In the genomic region with DNA sequence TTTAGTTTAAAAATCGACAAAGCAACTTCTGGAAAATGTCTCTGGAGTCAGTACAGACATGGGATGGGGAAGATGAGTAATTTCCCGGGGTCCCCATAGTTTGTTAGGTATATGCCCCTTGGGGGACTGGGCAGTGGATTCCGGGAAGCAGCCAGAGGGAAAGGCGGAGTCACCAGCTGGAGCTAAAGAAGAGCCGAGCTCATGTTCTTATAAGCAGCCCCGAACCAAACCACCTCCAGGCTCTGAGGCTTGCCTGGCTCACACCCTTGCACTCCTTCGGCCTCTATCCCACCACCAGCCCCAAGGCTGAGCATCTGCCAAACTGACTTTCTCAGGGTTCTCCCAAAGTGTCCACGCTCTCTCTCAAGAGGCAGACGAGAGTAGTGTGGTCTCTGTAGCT, we compare ENCODE assay signal across 33 cellular contexts.
"Had no signal": no experiment of that assay in that cellular context is flagged by ENCODE, and none has a peak within 500 bp of the region (broad histone marks: within the 10 kb centered on the region; RNA-seq: fewer than 3 reads in every experiment).

No MANE protein-coding gene starts in this region.

- H3K4me3 ChIP-seq: MG63 had no signal

- H3K4me2 ChIP-seq: KMS-11 had no signal

- H3K9me3 ChIP-seq: MG63 had no signal

- H3K9ac ChIP-seq: KMS-11 had no signal

- H3K27me3 ChIP-seq: MG63 had no signal

- H3K36me3 ChIP-seq: MG63 had no signal

- H3K27ac ChIP-seq: KMS-11 had no signal

- DNase-seq: Karpas-422, Kasumi-1, MG63, MM.1S, MV-4-11, NCI-H1092, NCI-H1092 treated with DMSO at 0.1 percent for 48 hours, NCI-H1105, NCI-H1105 treated with DMSO at 0.1 percent for 48 hours, NCI-H1417, NCI-H1417 treated with DMSO at 0.1 percent for 48 hours, NCI-H1436, NCI-H1436 treated with DMSO at 0.1 percent for 48 hours, NCI-H146, NCI-H1694, NCI-H1694 treated with DMSO at 0.1 percent for 48 hours, NCI-H187, NCI-H187 treated with DMSO at 0.1 percent for 48 hours, NCI-H1930, NCI-H2029, NCI-H2029 treated with DMSO at 0.1 percent for 48 hours, NCI-H2081, NCI-H2081 treated with DMSO at 0.1 percent for 48 hours, NCI-H2107, NCI-H2171, NCI-H2171 treated with DMSO at 0.1 percent for 48 hours, NCI-H2227 treated with DMSO at 0.1 percent for 48 hours, NCI-H226, NCI-H345, NCI-H446, NCI-H446 treated with DMSO at 0.1 percent for 48 hours, NCI-H510A had no signal
